In the genomic region with DNA sequence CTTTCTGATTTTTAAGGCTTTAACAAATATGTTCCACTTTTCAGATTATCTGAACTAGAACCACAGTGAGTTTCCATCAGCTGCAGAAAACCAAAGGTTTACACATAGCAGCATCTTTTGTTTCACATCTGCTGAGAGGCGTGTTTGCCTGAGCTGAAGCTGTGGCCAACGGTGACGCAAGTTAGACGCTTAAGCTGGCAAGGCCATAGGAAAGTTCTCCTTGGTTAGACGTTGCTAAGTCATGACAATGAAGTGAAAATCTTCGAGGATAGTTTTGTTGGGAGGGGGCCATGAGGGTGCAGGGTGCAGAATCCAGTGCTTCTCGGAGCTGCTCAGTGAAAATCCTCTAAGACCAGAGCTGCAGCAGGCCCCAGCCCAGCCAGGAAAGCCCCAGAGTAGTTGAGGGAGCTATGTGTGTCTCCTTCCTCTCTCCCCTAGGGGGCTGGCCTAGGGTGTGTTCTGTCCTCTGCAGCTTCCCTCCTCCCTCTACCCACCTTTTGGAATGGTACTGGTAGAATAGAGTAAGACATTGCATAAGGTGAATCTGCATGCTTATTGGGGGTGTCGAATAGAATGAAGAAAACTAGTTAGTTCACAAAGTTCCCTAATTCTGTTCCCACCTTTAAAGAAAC, we compare ENCODE assay signal across 13 cellular contexts.
DNase-seq lines count a peak whose midpoint lies in the region; ATAC-seq and TF ChIP-seq lines count a peak whose summit lies in the region.
"Had no signal": no experiment of that assay in that cellular context is flagged by ENCODE, and none has a peak within 500 bp of the region (broad histone marks: within the 10 kb centered on the region; RNA-seq: fewer than 3 reads in every experiment).

No MANE protein-coding gene starts in this region.

- peak; percentile 38 for ATAC-seq in left lung
- peak; percentile 71 for ATAC-seq in aorta (ENCODE audit: low FRiP score)
- no peak for ATAC-seq in HG03354 (IDR thresholded peaks at IDR 0.05; ENCODE audit: poor library complexity, severe bottlenecking, unreplicated experiment)
- ATAC-seq: activated naive CD8-positive, alpha-beta T cell treated with anti-CD3 and anti-CD28 coated beads, Interleukin-2, amount 50 U/mL, for 24 hours; natural killer cell treated with Interleukin-12 subunit alpha and Interleukin-12 subunit beta and Interleukin-15 and Interleukin-18, amount 100 ng/mL, for 72 hours; stimulated activated memory B cell treated with anti-CD40 and anti-IgM and Interleukin-4, amounts not matched to agents 10 μg/mL and 1 μg/mL and 100 μg/mL, for 72 hours had no signal

- H3K9me3 ChIP-seq in left lung (no peaks in the 10 kb centered on the region), aorta (ENCODE audit: control insufficient read depth, low read length) (no peaks in the 10 kb centered on the region), uterus (no peaks in the 10 kb centered on the region)

- no peaks in the 10 kb centered on the region for H3K27me3 ChIP-seq in left lung
- no peaks in the 10 kb centered on the region for H3K27me3 ChIP-seq in aorta (ENCODE audit: control insufficient read depth in 1 of 2, insufficient read depth in 2 of 2, low read length in 1 of 2)
- H3K27me3 ChIP-seq in uterus: no peaks in the 10 kb centered on the region

- TF ChIP-seq CTCF in left lung (IDR thresholded peaks at IDR 0.05) (no peak), type B pancreatic cell (conservative IDR thresholded peaks at IDR 0.05) (no peak), uterus (IDR thresholded peaks at IDR 0.05) (no peak)

- DNase-seq in SHP77 treated with DMSO at 0.1 percent for 48 hours (lab: John Stamatoyannopoulos, UW) (peak; percentile 13), SHP77 (lab: John Stamatoyannopoulos, UW) (no peak), caudate nucleus (lab: John Stamatoyannopoulos, UW) (peak in 6 of 61 donors; percentile 2 to 32 (median 10)), left lung (peak in 1 of 2 donors; percentile 53), aorta (peak; percentile 88 to 90), type B pancreatic cell (ENCODE audit: extremely low spot score, unreplicated experiment) (no peak), uterus (no peak)
- DNase-seq: activated naive CD8-positive, alpha-beta T cell treated with anti-CD3 and anti-CD28 coated beads, Interleukin-2, amount 50 U/mL, for 24 hours; effector CD8-positive, alpha-beta T cell; NCI-H187 had no signal

- no peaks in the 10 kb centered on the region for H3K27me3 Mint-ChIP-seq in type B pancreatic cell

- H3K36me3 ChIP-seq in left lung (no peaks in the 10 kb centered on the region), aorta (ENCODE audit: control insufficient read depth in 1 of 2, insufficient read depth in 2 of 2, low read length in 1 of 2) (no peaks in the 10 kb centered on the region), uterus (no peaks in the 10 kb centered on the region)

- WGBS in aorta, 2 donors: 29 to 30% methylated on average over 8 of the region's 8 CpGs

- no peaks in the 10 kb centered on the region for H3K4me1 ChIP-seq in left lung
- H3K4me1 ChIP-seq in aorta (ENCODE audit: control insufficient read depth in 1 of 2, insufficient read depth in 2 of 2, low read length in 2 of 2): peaks cover 0 to 2% of the 10 kb centered on the region in 2 donors
- no peaks in the 10 kb centered on the region for H3K4me1 ChIP-seq in uterus

- H3K4me3 Mint-ChIP-seq in type B pancreatic cell: no peak overlapping the region
- H3K4me3 Mint-ChIP-seq: activated naive CD8-positive, alpha-beta T cell treated with anti-CD3 and anti-CD28 coated beads, Interleukin-2, amount 50 U/mL, for 24 hours; natural killer cell treated with Interleukin-12 subunit alpha and Interleukin-12 subunit beta and Interleukin-15 and Interleukin-18, amount 100 ng/mL, for 72 hours; stimulated activated memory B cell treated with anti-CD40 and anti-IgM and Interleukin-4, amounts not matched to agents 10 μg/mL and 1 μg/mL and 100 μg/mL, for 72 hours had no signal

- H3K4me1 Mint-ChIP-seq in type B pancreatic cell (ENCODE audit: unreplicated experiment): peaks cover 10% of the 10 kb centered on the region
- H3K4me1 Mint-ChIP-seq: activated naive CD8-positive, alpha-beta T cell treated with anti-CD3 and anti-CD28 coated beads, Interleukin-2, amount 50 U/mL, for 24 hours; stimulated activated memory B cell treated with anti-CD40 and anti-IgM and Interleukin-4, amounts not matched to agents 10 μg/mL and 1 μg/mL and 100 μg/mL, for 72 hours had no signal

- H3K4me3 ChIP-seq in left lung (no peak overlapping the region), aorta (ENCODE audit: low read length in 2 of 2) (no peak overlapping the region), uterus (no peak overlapping the region)

- no peaks in the 10 kb centered on the region for H3K36me3 Mint-ChIP-seq in type B pancreatic cell
- H3K36me3 Mint-ChIP-seq: natural killer cell treated with Interleukin-12 subunit alpha and Interleukin-12 subunit beta and Interleukin-15 and Interleukin-18, amount 100 ng/mL, for 72 hours; stimulated activated memory B cell treated with anti-CD40 and anti-IgM and Interleukin-4, amounts not matched to agents 10 μg/mL and 1 μg/mL and 100 μg/mL, for 72 hours had no signal

- H3K27ac ChIP-seq in caudate nucleus (ENCODE audit: low read depth, low read length) (peak overlapping the region; percentile 46), left lung (no peak overlapping the region), aorta (ENCODE audit: low read depth in 1 of 2, low read length in 2 of 2) (no peak overlapping the region), uterus (no peak overlapping the region)

- peaks cover 4% of the 10 kb centered on the region for H3K9me3 Mint-ChIP-seq in type B pancreatic cell
- H3K9me3 Mint-ChIP-seq: activated naive CD8-positive, alpha-beta T cell treated with anti-CD3 and anti-CD28 coated beads, Interleukin-2, amount 50 U/mL, for 24 hours; natural killer cell treated with Interleukin-12 subunit alpha and Interleukin-12 subunit beta and Interleukin-15 and Interleukin-18, amount 100 ng/mL, for 72 hours; stimulated activated memory B cell treated with anti-CD40 and anti-IgM and Interleukin-4, amounts not matched to agents 10 μg/mL and 1 μg/mL and 100 μg/mL, for 72 hours had no signal

- TF ChIP-seq POLR2A in uterus (IDR thresholded peaks at IDR 0.05): no peak

- intact Hi-C loops in left lung (cut with DNase I): no loop called here
- intact Hi-C loops in aorta (cut with DNase I): no loop called here
- intact Hi-C loops in uterus (cut with DNase I; ENCODE audit: low total_unique reads): no loop called here

- no peak overlapping the region for H3K27ac Mint-ChIP-seq in type B pancreatic cell
- H3K27ac Mint-ChIP-seq: activated naive CD8-positive, alpha-beta T cell treated with anti-CD3 and anti-CD28 coated beads, Interleukin-2, amount 50 U/mL, for 24 hours; natural killer cell treated with Interleukin-12 subunit alpha and Interleukin-12 subunit beta and Interleukin-15 and Interleukin-18, amount 100 ng/mL, for 72 hours; stimulated activated memory B cell treated with anti-CD40 and anti-IgM and Interleukin-4, amounts not matched to agents 10 μg/mL and 1 μg/mL and 100 μg/mL, for 72 hours had no signal

Comparison
In these comparisons a context has a peak if more than half of its experiments do, and no peak if none do; other contexts are left out.
1. DNase-seq: peak in SHP77 treated with DMSO at 0.1 percent for 48 hours (single experiment) and aorta (2 of 2); none in SHP77 (0 of 2), type B pancreatic cell (single experiment) and uterus (0 of 2).